Comparison of ENCODE assay signal across 9 cellular contexts in the genomic region with DNA sequence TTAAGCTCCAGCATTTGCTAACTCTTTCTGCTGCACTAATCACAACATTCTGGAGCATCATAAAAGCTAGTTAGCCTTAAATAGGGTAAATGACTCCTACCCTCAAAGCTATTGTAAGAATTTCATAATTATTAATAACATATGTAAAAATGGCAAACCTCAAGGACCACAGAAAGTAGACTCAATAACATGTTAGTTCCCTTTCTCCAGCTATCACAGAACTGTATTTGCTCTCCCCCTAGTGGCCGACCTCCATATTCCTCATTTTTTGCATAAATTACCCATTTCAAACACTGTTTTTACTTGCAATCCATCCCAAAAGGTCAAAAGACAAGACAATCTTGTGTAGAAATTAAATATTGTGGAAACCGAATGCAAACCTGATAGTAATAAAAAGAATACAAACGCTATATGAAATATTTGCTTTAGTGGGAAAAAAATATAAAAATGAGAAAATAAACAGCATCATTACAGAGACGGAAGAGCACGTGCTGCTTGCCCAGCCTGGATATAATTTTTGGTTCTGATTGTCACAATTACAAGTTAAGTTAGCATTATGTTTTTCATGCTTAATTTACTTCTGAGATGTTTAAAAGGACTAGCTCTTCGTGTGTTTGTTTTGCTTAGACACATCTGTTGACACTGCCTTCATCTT.
DNase-seq lines count a peak whose midpoint lies in the region; ATAC-seq and TF ChIP-seq lines count a peak whose summit lies in the region.
"Had no signal": no experiment of that assay in that cellular context is flagged by ENCODE, and none has a peak within 500 bp of the region (broad histone marks: within the 10 kb centered on the region; RNA-seq: fewer than 3 reads in every experiment).

No MANE protein-coding gene starts in this region.

- no peaks in the 10 kb centered on the region for H3K4me1 ChIP-seq in breast epithelium
- no peaks in the 10 kb centered on the region for H3K4me1 ChIP-seq in naive thymus-derived CD4-positive, alpha-beta T cell (ENCODE audit: control insufficient read depth in 2 of 2, insufficient read depth in 2 of 2, low read length in 2 of 2)

- H3K4me3 ChIP-seq in breast epithelium: no peak overlapping the region
- H3K4me3 ChIP-seq in naive thymus-derived CD4-positive, alpha-beta T cell (ENCODE audit: low read length): no peak overlapping the region

- H3K36me3 ChIP-seq in breast epithelium: no peaks in the 10 kb centered on the region
- H3K36me3 ChIP-seq in naive thymus-derived CD4-positive, alpha-beta T cell (ENCODE audit: control insufficient read depth in 2 of 3, insufficient read depth in 3 of 3, low read length in 3 of 3): no peaks in the 10 kb centered on the region

- H3K27me3 ChIP-seq in breast epithelium: no peaks in the 10 kb centered on the region
- H3K27me3 ChIP-seq in naive thymus-derived CD4-positive, alpha-beta T cell (ENCODE audit: control insufficient read depth in 2 of 2, insufficient read depth in 2 of 2, low read length in 2 of 2): no peaks in the 10 kb centered on the region

- H3K36me3 Mint-ChIP-seq in naive thymus-derived CD4-positive, alpha-beta T cell: no peaks in the 10 kb centered on the region

- no peak overlapping the region for H3K27ac ChIP-seq in breast epithelium
- H3K27ac ChIP-seq in naive thymus-derived CD4-positive, alpha-beta T cell (ENCODE audit: low read depth, low read length): no peak overlapping the region

- ATAC-seq in GM19467 (IDR thresholded peaks at IDR 0.05; ENCODE audit: unreplicated experiment): peak; percentile 93
- peak; percentile 98 for ATAC-seq in HG03432 (IDR thresholded peaks at IDR 0.05; ENCODE audit: unreplicated experiment)
- ATAC-seq in naive thymus-derived CD4-positive, alpha-beta T cell: no peak
- ATAC-seq: activated T-cell treated with anti-CD3 and anti-CD28 coated beads, Interleukin-2, amount 50 U/mL, for 72 hours had no signal

- H3K9me3 Mint-ChIP-seq in naive thymus-derived CD4-positive, alpha-beta T cell: peaks cover 0 to 5% (median 0%) of the 10 kb centered on the region in 11 donors

- no peak overlapping the region for H3K4me3 Mint-ChIP-seq in naive thymus-derived CD4-positive, alpha-beta T cell
- H3K4me3 Mint-ChIP-seq: activated T-cell treated with anti-CD3 and anti-CD28 coated beads, Interleukin-2, amount 50 U/mL, for 72 hours had no signal

- H3K4me1 Mint-ChIP-seq in naive thymus-derived CD4-positive, alpha-beta T cell: no peaks in the 10 kb centered on the region

- intact Hi-C loops in breast epithelium (cut with DNase I; ENCODE audit: low total_unique reads): no loop called here
- intact Hi-C loops in naive thymus-derived CD4-positive, alpha-beta T cell (cut with micrococcal nuclease): no loop called here

- POLR2A ChIA-PET in naive thymus-derived CD4-positive, alpha-beta T cell (lab: Charles Lee): no interaction called here

- no peaks in the 10 kb centered on the region for H3K27me3 Mint-ChIP-seq in naive thymus-derived CD4-positive, alpha-beta T cell

- DNase-seq in GM04504 (ENCODE audit: low read depth) (peak; percentile 3), NCI-H69 (lab: John Stamatoyannopoulos, UW) (peak; percentile 54), breast epithelium (ENCODE audit: low spot score in 2 of 2) (no peak), lung microvascular endothelial cell (ENCODE audit: low read depth in 2 of 2) (peak; percentile 41 to 57)
- no peak for DNase-seq in activated effector memory CD4-positive, alpha-beta T cell treated with Interleukin-2 at 50 U/mL for 16 hours
- no peak for DNase-seq in naive thymus-derived CD4-positive, alpha-beta T cell

- CTCF ChIA-PET in naive thymus-derived CD4-positive, alpha-beta T cell (lab: Charles Lee): interaction anchor here (0.5 kb wide), 1 partner anchor 43 kb away, joined by 3 read pairs; no protein-coding TSS in a partner anchor

- TF ChIP-seq CTCF in breast epithelium (IDR thresholded peaks at IDR 0.05): peak; percentile 32 to 36 (median 35)

- TF ChIP-seq POLR2A in breast epithelium (IDR thresholded peaks at IDR 0.05): no peak

- no peaks in the 10 kb centered on the region for H3K9me3 ChIP-seq in breast epithelium
- no peaks in the 10 kb centered on the region for H3K9me3 ChIP-seq in naive thymus-derived CD4-positive, alpha-beta T cell (ENCODE audit: control insufficient read depth in 2 of 3, low read length in 3 of 3)

- no peak overlapping the region for H3K27ac Mint-ChIP-seq in naive thymus-derived CD4-positive, alpha-beta T cell
- H3K27ac Mint-ChIP-seq: activated T-cell treated with anti-CD3 and anti-CD28 coated beads, Interleukin-2, amount 50 U/mL, for 72 hours had no signal

Comparison
In these comparisons a context has a peak if more than half of its experiments do, and no peak if none do; other contexts are left out.
1. DNase-seq: peak in GM04504 (single experiment), NCI-H69 (single experiment) and lung microvascular endothelial cell (2 of 2); none in breast epithelium (0 of 2), activated effector memory CD4-positive, alpha-beta T cell treated with Interleukin-2 at 50 U/mL for 16 hours (single experiment) and naive thymus-derived CD4-positive, alpha-beta T cell (0 of 9).